ENCODE assay signal across 1 cellular context in genomic region chr2:204360218-204361007, GRCh38.
TF ChIP-seq lines count a peak whose summit lies in the region.

No MANE protein-coding gene starts in this region.

TF ChIP-seq in H1, 55 proteins besides CTCF, POLR2A, EP300 and RAD21 (continued from another document):
- no peak for TF ChIP-seq CHD7 (IDR thresholded peaks at IDR 0.05; ENCODE audit: insufficient replicate concordance, low read length)
- no peak for TF ChIP-seq BACH1 (IDR thresholded peaks at IDR 0.05; ENCODE audit: low read length)
- no peak for TF ChIP-seq KDM4A (IDR thresholded peaks at IDR 0.05; ENCODE audit: low read depth, low read length, severe bottlenecking)
- no peak for TF ChIP-seq MAFK (IDR thresholded peaks at IDR 0.05; ENCODE audit: low read depth, low read length)
- TF ChIP-seq SAP30 (IDR thresholded peaks at IDR 0.05; ENCODE audit: insufficient read depth, insufficient replicate concordance, low read length) = no peak
- TF ChIP-seq HDAC6 (IDR thresholded peaks at IDR 0.05; ENCODE audit: low read depth, low read length) = no peak
- no peak for TF ChIP-seq RFX5 (IDR thresholded peaks at IDR 0.05; ENCODE audit: borderline replicate concordance, low read depth, low read length)
- TF ChIP-seq ZNF274 (IDR thresholded peaks at IDR 0.05; ENCODE audit: borderline replicate concordance, extremely low read depth, low read length) = no peak
- TF ChIP-seq KDM5A (IDR thresholded peaks at IDR 0.05; ENCODE audit: low read length) = no peak
